Comparison of ENCODE assay signal across 10 cellular contexts in the genomic region with DNA sequence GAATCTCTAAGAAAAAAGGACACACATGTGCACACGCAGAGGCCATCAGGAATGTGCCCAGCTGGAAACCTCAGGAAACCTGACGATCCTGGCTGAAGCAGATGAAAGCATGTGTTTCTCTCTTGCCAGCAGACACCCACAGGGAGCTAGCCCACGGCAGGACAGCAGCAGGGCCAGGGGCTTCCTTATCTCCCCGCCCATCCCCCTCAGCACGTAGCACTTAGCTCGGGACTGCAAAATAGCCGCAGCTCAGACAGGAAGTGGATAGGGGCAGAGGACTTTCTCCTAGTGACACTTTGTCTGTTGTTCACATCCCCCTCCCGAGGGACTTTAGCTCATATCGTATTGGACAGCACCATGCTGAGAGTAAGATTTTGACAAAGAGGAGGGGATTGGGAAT.
DNase-seq lines count a peak whose midpoint lies in the region; ATAC-seq, FAIRE-seq and TF ChIP-seq lines count a peak whose summit lies in the region.
"Had no signal": no experiment of that assay in that cellular context is flagged by ENCODE, and none has a peak within 500 bp of the region (broad histone marks: within the 10 kb centered on the region; RNA-seq: fewer than 3 reads in every experiment).

No MANE protein-coding gene starts in this region.

- peak overlapping the region; percentile 88 for H3K4me3 Mint-ChIP-seq in natural killer cell

- H3K27ac ChIP-seq in HUES6 (ENCODE audit: low read depth, low read length) (no peak overlapping the region), GM12878 (ENCODE audit: control insufficient read depth, insufficient read depth) (peak overlapping the region; percentile 76)

- H3K4me2 ChIP-seq in GM12878 (ENCODE audit: control insufficient read depth, insufficient read depth): peak overlapping the region; percentile 73

- DNase-seq in GM12878 (ENCODE audit: low read depth, low spot score) (no peak), natural killer cell (peak; percentile 37), NCI-H510A (lab: John Stamatoyannopoulos, UW) (no peak), SK-N-DZ (ENCODE audit: low spot score) (no peak), AG20443 (ENCODE audit: low spot score) (no peak)
- DNase-seq: kidney glomerular epithelial cell, NCI-H1105 treated with DMSO at 0.1 percent for 48 hours had no signal

- peaks cover 96 to 99% of the 10 kb centered on the region in 2 donors for H3K4me1 Mint-ChIP-seq in natural killer cell

- peak overlapping the region; percentile 46; the same call in 1 of the 2 replicates for H2AFZ ChIP-seq in GM12878 (ENCODE audit: control insufficient read depth, low read depth, low read length)

- H3K4me1 ChIP-seq in HUES6 (ENCODE audit: control insufficient read depth, insufficient read depth, low read length) (peaks cover 25% of the 10 kb centered on the region), GM12878 (ENCODE audit: control insufficient read depth, insufficient read depth, low read length) (peaks cover 36% of the 10 kb centered on the region)

- WGBS in GM12878 (ENCODE audit: insufficient coverage, insufficient replicate concordance, low lambda C conversion rate, missing lambda C conversion rate): 49% methylated on average over 9 of the region's 9 CpGs

- TF ChIP-seq EP300 in GM12878 (IDR thresholded peaks at IDR 0.05; ENCODE audit: borderline replicate concordance in 1 of 2, control insufficient read depth in 1 of 2, low read depth in 2 of 2, low read length in 2 of 2): no peak

- H3K9me3 ChIP-seq in HUES6 (ENCODE audit: control insufficient read depth, insufficient read depth, low read depth, low read length): no peaks in the 10 kb centered on the region; the same call in 1 of the 2 replicates
- no peaks in the 10 kb centered on the region for H3K9me3 ChIP-seq in GM12878 (replicated peaks; ENCODE audit: control insufficient read depth, insufficient read depth, low read length)

- POLR2A ChIA-PET in GM12878 (lab: Charles Lee): interaction anchor here (1.0 to 10.2 kb wide), 3 partner anchors 8 to 27 kb away, joined by 4 to 117 read pairs (median 5); no protein-coding TSS in a partner anchor

- H4K20me1 ChIP-seq in GM12878 (ENCODE audit: control insufficient read depth, insufficient read depth): no peaks in the 10 kb centered on the region

- H3K9me3 Mint-ChIP-seq in natural killer cell: no peaks in the 10 kb centered on the region

- peak overlapping the region; percentile 52 for H3K9ac ChIP-seq in HUES6 (ENCODE audit: low read length)
- H3K9ac ChIP-seq in GM12878 (ENCODE audit: control insufficient read depth, insufficient read depth, low read length): no peak overlapping the region; the same call in 1 of the 2 replicates

- H3K36me3 Mint-ChIP-seq in natural killer cell: peaks cover 26% of the 10 kb centered on the region

- H3K27me3 ChIP-seq in HUES6 (ENCODE audit: control insufficient read depth, insufficient read depth, low read length): no peaks in the 10 kb centered on the region
- H3K27me3 ChIP-seq in GM12878 (replicated peaks in 1 of 2; ENCODE audit: control insufficient read depth in 2 of 2, insufficient read depth in 2 of 2, low read length in 1 of 2): no peaks in the 10 kb centered on the region

- BruUV-seq in GM12878 (replicated peaks; lab: Mats Ljungman, UMichigan): no TSS peak

- TF ChIP-seq POLR2A in GM12878 (IDR thresholded peaks at IDR 0.05; ENCODE audit: low read depth, low read length): no peak

- RAD21 ChIA-PET in GM12878 (lab: Charles Lee; ENCODE audit: unreplicated experiment): interaction anchor here (0.9 to 5.5 kb wide), 7 partner anchors 11 to 88 kb away, joined by 3 to 82 read pairs (median 6); partner anchors contain the start of gene MKI67

- ATAC-seq in GM18511 (IDR thresholded peaks at IDR 0.05; ENCODE audit: unreplicated experiment) (peak; percentile 15), GM12878 (peak; percentile 1; the same call in 2 of the 3 replicates), natural killer cell (peak; percentile 8 to 46 (median 27)), HG02884 (IDR thresholded peaks at IDR 0.05; ENCODE audit: unreplicated experiment) (no peak)

- no peaks in the 10 kb centered on the region for H3K27me3 Mint-ChIP-seq in natural killer cell (ENCODE audit: low read depth in 2 of 2)

- TF ChIP-seq RAD21 in GM12878 (IDR thresholded peaks at IDR 0.05; ENCODE audit: insufficient read depth, low read depth, low read length): no peak

- SMC1A ChIA-PET in GM12878 (lab: Charles Lee; ENCODE audit: uncharacterized antibody, unreplicated experiment): interaction anchor here (1.2 to 5.0 kb wide), 5 partner anchors 12 to 62 kb away, joined by 3 to 116 read pairs (median 5); no protein-coding TSS in a partner anchor

- CTCF ChIA-PET in GM12878 (lab: Yijun Ruan, JAX): interaction anchor here (1.2 to 5.0 kb wide), 7 partner anchors 7 to 88 kb away, joined by 3 to 73 read pairs (median 9); no protein-coding TSS in a partner anchor

- intact Hi-C loops in GM12878 (cut with micrococcal nuclease; ENCODE audit: unreplicated experiment): no loop called here
- intact Hi-C loops in natural killer cell (cut with micrococcal nuclease): no loop called here

- H3K27ac Mint-ChIP-seq in natural killer cell: peak overlapping the region; percentile 88

- in situ Hi-C loops in GM12878 (cut with MboI): no loop called here

- no peaks in the 10 kb centered on the region; the same call in 1 of the 2 replicates for H3K36me3 ChIP-seq in HUES6 (ENCODE audit: control insufficient read depth, insufficient read depth, low read length)
- H3K36me3 ChIP-seq in GM12878 (ENCODE audit: control insufficient read depth in 2 of 2, insufficient read depth in 2 of 2, low read length in 1 of 2): peaks cover 0 to 6% of the 10 kb centered on the region in 2 experiments; a peak in 2 of 4 replicates

- TF ChIP-seq CTCF in GM12878 (IDR thresholded peaks at IDR 0.05 in 2 of 3, conservative IDR thresholded peaks at IDR 0.05 in 1 of 3; ENCODE audit: control insufficient read depth in 2 of 3, extremely low read depth in 1 of 3, insufficient read depth in 1 of 3, low read depth in 3 of 3, low read length in 3 of 3) (no peak), natural killer cell (IDR thresholded peaks at IDR 0.05) (no peak)

- H3K4me3 ChIP-seq in HUES6 (ENCODE audit: low read depth, low read length): no peak overlapping the region
- no peak overlapping the region for H3K4me3 ChIP-seq in GM12878

- peak; percentile 49 for FAIRE-seq in GM12878 (lab: Jason Lieb, UNC)

- H3K79me2 ChIP-seq in GM12878 (ENCODE audit: control insufficient read depth, insufficient read depth, low read length): no peaks in the 10 kb centered on the region

TF ChIP-seq in GM12878, 131 proteins besides CTCF, POLR2A, EP300 and RAD21:
- TF ChIP-seq SPI1 (IDR thresholded peaks at IDR 0.05; ENCODE audit: borderline replicate concordance, insufficient read depth, low read depth, low read length) (peak; percentile 27; the same call in 1 of the 2 replicates), RELB (IDR thresholded peaks at IDR 0.05; ENCODE audit: low read depth) (no peak), STAT1 (conservative IDR thresholded peaks at IDR 0.05) (no peak)
- TF ChIP-seq, protein P1, sequence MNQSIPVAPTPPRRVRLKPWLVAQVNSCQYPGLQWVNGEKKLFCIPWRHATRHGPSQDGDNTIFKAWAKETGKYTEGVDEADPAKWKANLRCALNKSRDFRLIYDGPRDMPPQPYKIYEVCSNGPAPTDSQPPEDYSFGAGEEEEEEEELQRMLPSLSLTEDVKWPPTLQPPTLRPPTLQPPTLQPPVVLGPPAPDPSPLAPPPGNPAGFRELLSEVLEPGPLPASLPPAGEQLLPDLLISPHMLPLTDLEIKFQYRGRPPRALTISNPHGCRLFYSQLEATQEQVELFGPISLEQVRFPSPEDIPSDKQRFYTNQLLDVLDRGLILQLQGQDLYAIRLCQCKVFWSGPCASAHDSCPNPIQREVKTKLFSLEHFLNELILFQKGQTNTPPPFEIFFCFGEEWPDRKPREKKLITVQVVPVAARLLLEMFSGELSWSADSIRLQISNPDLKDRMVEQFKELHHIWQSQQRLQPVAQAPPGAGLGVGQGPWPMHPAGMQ (IDR thresholded peaks at IDR 0.05; ENCODE audit: borderline replicate concordance): no peak
